ENCODE assay signal across 24 cellular contexts in the genomic region with DNA sequence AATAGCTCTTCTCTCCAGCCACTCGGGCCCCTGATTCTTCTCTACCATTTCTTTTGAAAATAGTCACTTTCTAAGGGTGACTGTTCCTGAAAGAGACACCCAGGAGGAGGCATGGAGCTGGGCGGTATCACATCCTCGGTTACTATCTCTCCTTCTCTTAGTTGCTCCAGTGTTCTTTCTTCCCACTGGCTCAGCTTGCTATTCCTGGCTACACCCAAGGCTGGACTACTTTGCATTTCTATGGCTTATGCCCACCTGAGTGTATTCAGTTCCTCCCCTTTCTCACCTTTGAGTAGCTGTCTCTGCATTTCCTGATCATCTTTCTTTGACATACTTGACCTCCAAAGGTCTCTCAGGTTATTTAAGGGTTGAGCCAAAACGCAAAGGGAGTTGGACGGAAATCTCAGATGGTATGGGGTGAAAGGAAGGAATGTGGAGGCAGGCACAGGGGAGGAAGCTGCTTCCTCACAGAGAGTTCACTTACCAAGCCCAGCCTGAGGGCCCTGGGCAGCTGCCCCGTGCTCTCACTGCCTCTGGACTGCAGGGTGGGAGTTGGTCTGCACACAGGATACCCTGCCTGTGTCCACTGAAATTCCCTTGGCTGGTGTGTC.
"Had no signal": no experiment of that assay in that cellular context is flagged by ENCODE, and none has a peak within 500 bp of the region (broad histone marks: within the 10 kb centered on the region; RNA-seq: fewer than 3 reads in every experiment).

No MANE protein-coding gene starts in this region.

- H3K9me3 Mint-ChIP-seq: activated naive CD4-positive, alpha-beta T cell treated with anti-CD3 and anti-CD28 coated beads, Interleukin-2, amount 50 U/mL, for 24 hours; naive B cell had no signal

- H3K36me3 ChIP-seq: ascending aorta, breast epithelium, gastrocnemius medialis, heart left ventricle, left lung, neutrophil, pancreas, right lobe of liver, thoracic aorta, upper lobe of right lung had no signal

- DNase-seq: activated CD4-positive, alpha-beta T cell treated with anti-CD3 and anti-CD28 coated beads for 1 hour; activated CD4-positive, alpha-beta T cell treated with anti-CD3 and anti-CD28 coated beads, Interleukin-2, amount 50 U/mL, for 48 hours; activated gamma-delta T cell; cerebellar nuclear complex; cortex of kidney; effector CD4-positive, alpha-beta T cell; gastrocnemius medialis; heart left ventricle; left lung; naive B cell; pancreas; right lobe of liver; stimulated activated CD4-positive, alpha-beta T cell treated with anti-CD3 and anti-CD28 coated beads, Interleukin-4, amount 100 ng/mL, for 1 hour; T-helper 17 cell; upper lobe of right lung had no signal

- H3K27me3 ChIP-seq: ascending aorta, breast epithelium, gastrocnemius medialis, heart left ventricle, left lung, neutrophil, pancreas, right lobe of liver, upper lobe of right lung had no signal

- H3K4me3 ChIP-seq: ascending aorta, breast epithelium, gastrocnemius medialis, heart left ventricle, left lung, pancreas, right lobe of liver, smooth muscle cell, thoracic aorta, upper lobe of right lung had no signal

- H3K4me1 Mint-ChIP-seq: activated naive CD4-positive, alpha-beta T cell treated with anti-CD3 and anti-CD28 coated beads, Interleukin-2, amount 50 U/mL, for 24 hours; naive B cell had no signal

- H3K36me3 Mint-ChIP-seq: activated naive CD4-positive, alpha-beta T cell treated with anti-CD3 and anti-CD28 coated beads, Interleukin-2, amount 50 U/mL, for 24 hours; naive B cell had no signal

- H3K9me3 ChIP-seq: ascending aorta, breast epithelium, gastrocnemius medialis, heart left ventricle, left lung, neutrophil, pancreas, right lobe of liver, thoracic aorta, upper lobe of right lung had no signal

- H3K27ac Mint-ChIP-seq: activated naive CD4-positive, alpha-beta T cell treated with anti-CD3 and anti-CD28 coated beads, Interleukin-2, amount 50 U/mL, for 24 hours; naive B cell; T-helper 17 cell had no signal

- ATAC-seq: esophagus mucosa, gastrocnemius medialis, heart left ventricle, left lung, pancreas, right lobe of liver, T-helper 17 cell, upper lobe of right lung had no signal

- H3K4me2 ChIP-seq: smooth muscle cell had no signal

- H3K4me3 Mint-ChIP-seq: activated naive CD4-positive, alpha-beta T cell treated with anti-CD3 and anti-CD28 coated beads, Interleukin-2, amount 50 U/mL, for 24 hours; naive B cell; T-helper 17 cell had no signal

- H3K27me3 Mint-ChIP-seq: activated naive CD4-positive, alpha-beta T cell treated with anti-CD3 and anti-CD28 coated beads, Interleukin-2, amount 50 U/mL, for 24 hours had no signal

- H3K27ac ChIP-seq: ascending aorta, breast epithelium, gastrocnemius medialis, heart left ventricle, left lung, neutrophil, pancreas, right lobe of liver, thoracic aorta, upper lobe of right lung, VCaP had no signal

- FAIRE-seq: keratinocyte, pancreas had no signal

- H3K4me1 ChIP-seq: ascending aorta, gastrocnemius medialis, left lung, right lobe of liver, upper lobe of right lung had no signal
